In the genomic region with DNA sequence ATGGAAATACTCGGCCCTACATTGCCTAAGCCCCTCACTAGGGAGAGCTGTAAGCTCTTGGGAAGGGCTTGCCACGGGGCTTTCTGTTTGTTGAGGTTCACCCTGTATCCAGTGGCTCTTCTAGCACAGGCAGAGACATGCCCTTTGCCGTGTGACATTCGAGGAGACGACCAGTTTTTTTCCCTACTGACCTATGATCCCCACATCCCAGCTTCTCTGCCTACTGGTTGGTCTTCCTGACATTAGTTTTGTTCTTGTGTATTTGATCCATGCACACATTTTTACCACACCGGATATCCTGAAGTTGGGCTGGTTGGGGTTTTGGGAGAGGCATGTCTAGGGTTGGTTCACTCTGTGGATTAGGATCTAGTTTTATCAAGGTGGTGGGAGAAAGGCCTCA, we compare ENCODE assay signal across 24 cellular contexts.
DNase-seq lines count a peak whose midpoint lies in the region; FAIRE-seq and TF ChIP-seq lines count a peak whose summit lies in the region.
"Had no signal": no experiment of that assay in that cellular context is flagged by ENCODE, and none has a peak within 500 bp of the region (broad histone marks: within the 10 kb centered on the region; RNA-seq: fewer than 3 reads in every experiment).

No MANE protein-coding gene starts in this region.

- no peaks in the 10 kb centered on the region for H3K27me3 ChIP-seq in OCI-LY1 (ENCODE audit: insufficient read depth, low read length)
- no peaks in the 10 kb centered on the region for H3K27me3 ChIP-seq in H1 (replicated peaks in 1 of 4; ENCODE audit: control insufficient read depth in 3 of 4, extremely low read depth in 1 of 4, insufficient read depth in 3 of 4, low read length in 3 of 4)
- peaks cover 3% of the 10 kb centered on the region for H3K27me3 ChIP-seq in WERI-Rb-1 (ENCODE audit: insufficient read depth, low read depth, severe bottlenecking)

- H2BK12ac ChIP-seq in H1 (ENCODE audit: low read depth, low read length), result no peak overlapping the region

- H3K27ac Mint-ChIP-seq in nephron progenitor cell, result peak overlapping the region; percentile 71
- H3K27ac Mint-ChIP-seq in type B pancreatic cell, result peak overlapping the region; percentile 18
- H3K27ac Mint-ChIP-seq: B cell; CD8-positive, alpha-beta T cell had no signal

- no peak overlapping the region for H3K56ac ChIP-seq in H1 (replicated peaks; ENCODE audit: insufficient read length, low read depth, low read length)

- H3K27ac ChIP-seq in OCI-LY1 (ENCODE audit: low read depth, low read length, poor library complexity, severe bottlenecking) (peak overlapping the region; percentile 63), H1 (ENCODE audit: low read depth, low read length) (no peak overlapping the region), WERI-Rb-1 (no peak overlapping the region)
- H3K27ac ChIP-seq: C4-2B, HL-60, PC-9 had no signal

- peaks cover 64% of the 10 kb centered on the region for H3K4me1 ChIP-seq in OCI-LY1 (ENCODE audit: insufficient read depth, low read length, severe bottlenecking)
- H3K4me1 ChIP-seq in H1 (replicated peaks in 1 of 4; ENCODE audit: control insufficient read depth in 3 of 4, insufficient read depth in 4 of 4, low read length in 3 of 4), result peaks cover 0 to 16% (median 11%) of the 10 kb centered on the region in 4 experiments; a peak in 5 of 7 replicates

- H3K9me3 ChIP-seq in OCI-LY1 (ENCODE audit: low read length) (no peaks in the 10 kb centered on the region), H1 (ENCODE audit: insufficient read depth in 2 of 2, low read depth in 1 of 2, low read length in 1 of 2) (no peaks in the 10 kb centered on the region), WERI-Rb-1 (ENCODE audit: severe bottlenecking) (no peaks in the 10 kb centered on the region)
- H3K9me3 ChIP-seq: Caco-2 had no signal

- no peak overlapping the region for H4K91ac ChIP-seq in H1 (replicated peaks; ENCODE audit: insufficient read length, low read length)

- peak overlapping the region; percentile 51 for H2BK120ac ChIP-seq in H1 (replicated peaks; ENCODE audit: low read depth, low read length)

- H4K8ac ChIP-seq in H1 (ENCODE audit: extremely low read depth, insufficient read depth, low read length), result no peak overlapping the region

- H2AFZ ChIP-seq in OCI-LY1 (ENCODE audit: low read length) (no peak overlapping the region), H1 (ENCODE audit: low read length) (no peak overlapping the region)
- H2AFZ ChIP-seq: PC-9 had no signal

- no peak overlapping the region for H3K14ac ChIP-seq in H1 (ENCODE audit: insufficient read length)

- no peaks in the 10 kb centered on the region for H3F3A ChIP-seq in OCI-LY1 (ENCODE audit: insufficient read depth, low read length)

- no peak for TF ChIP-seq CTCF in OCI-LY1 (IDR thresholded peaks at IDR 0.05; ENCODE audit: low read length)
- TF ChIP-seq CTCF in H1 (IDR thresholded peaks at IDR 0.05; ENCODE audit: control extremely low read depth in 1 of 3, insufficient read depth in 1 of 3, low read depth in 1 of 3, low read length in 3 of 3), result peak in 1 of 3 experiments; percentile 16; a peak in 1 of 4 replicates
- TF ChIP-seq CTCF in nephron progenitor cell (IDR thresholded peaks at IDR 0.05), result no peak
- TF ChIP-seq CTCF in type B pancreatic cell (conservative IDR thresholded peaks at IDR 0.05), result no peak
- TF ChIP-seq CTCF in WERI-Rb-1 (IDR thresholded peaks at IDR 0.05; ENCODE audit: low read depth, low read length), result no peak

- H3K36me3 ChIP-seq in OCI-LY1 (ENCODE audit: insufficient read depth, low read length) (no peaks in the 10 kb centered on the region), H1 (ENCODE audit: control insufficient read depth in 2 of 4, insufficient read depth in 4 of 4, low read length in 3 of 4) (no peaks in the 10 kb centered on the region), WERI-Rb-1 (no peaks in the 10 kb centered on the region)

- no peak overlapping the region for H2AK5ac ChIP-seq in H1 (ENCODE audit: low read depth, low read length)

- H3K27me3 Mint-ChIP-seq in nephron progenitor cell (ENCODE audit: low read depth, poor library complexity) (peaks cover 3% of the 10 kb centered on the region), type B pancreatic cell (no peaks in the 10 kb centered on the region)

- H3K4me3 Mint-ChIP-seq in nephron progenitor cell (no peak overlapping the region), type B pancreatic cell (no peak overlapping the region)
- H3K4me3 Mint-ChIP-seq: B cell; CD8-positive, alpha-beta T cell had no signal

- H3K9me3 Mint-ChIP-seq in nephron progenitor cell, result no peaks in the 10 kb centered on the region
- peaks cover 4% of the 10 kb centered on the region for H3K9me3 Mint-ChIP-seq in type B pancreatic cell
- H3K9me3 Mint-ChIP-seq: CD8-positive, alpha-beta T cell had no signal

- H3K4me3 ChIP-seq in OCI-LY1 (ENCODE audit: low read depth, low read length, poor library complexity, severe bottlenecking) (no peak overlapping the region), H1 (ENCODE audit: extremely low read depth in 1 of 4, insufficient read depth in 2 of 4, low read depth in 3 of 4, low read length in 4 of 4) (no peak overlapping the region), WERI-Rb-1 (ENCODE audit: low read depth, low read length) (no peak overlapping the region)
- H3K4me3 ChIP-seq: GM12878, PC-9 had no signal

- H3K4me1 Mint-ChIP-seq in nephron progenitor cell (peaks cover 21% of the 10 kb centered on the region), type B pancreatic cell (ENCODE audit: unreplicated experiment) (peaks cover 23% of the 10 kb centered on the region)
- H3K4me1 Mint-ChIP-seq: B cell had no signal

- H3K36me3 Mint-ChIP-seq in nephron progenitor cell (ENCODE audit: low read depth) (no peaks in the 10 kb centered on the region), type B pancreatic cell (no peaks in the 10 kb centered on the region)
- H3K36me3 Mint-ChIP-seq: CD8-positive, alpha-beta T cell had no signal

- TF ChIP-seq POLR2A in H1 (IDR thresholded peaks at IDR 0.05; ENCODE audit: control extremely low read depth in 1 of 2, low read depth in 2 of 2, low read length in 2 of 2), result no peak

- H3K9ac ChIP-seq in OCI-LY1 (ENCODE audit: low read length), result no peak overlapping the region
- H3K9ac ChIP-seq in H1 (replicated peaks in 1 of 4; ENCODE audit: extremely low read depth in 1 of 4, low read depth in 3 of 4, low read length in 3 of 4), result no peak overlapping the region

- no peak for DNase-seq in H1 (ENCODE audit: low read depth in 1 of 2, low spot score in 2 of 2)
- no peak for DNase-seq in nephron progenitor cell
- no peak for DNase-seq in type B pancreatic cell (ENCODE audit: extremely low spot score, unreplicated experiment)
- DNase-seq in GDM1 (lab: John Stamatoyannopoulos, UW), result no peak
- DNase-seq in WERI-Rb-1, result no peak
- no peak for DNase-seq in activated CD8-positive, alpha-beta memory T cell treated with anti-CD3 and anti-CD28 coated beads for 24 hours
- DNase-seq in NCI-H524 treated with DMSO at 0.1 percent for 48 hours (lab: John Stamatoyannopoulos, UW), result no peak
- DNase-seq: Caco-2; CD8-positive, alpha-beta T cell; NCI-H1105; NCI-H146; NCI-H1930; NCI-H446; NCI-H82; NK-92 treated with Interleukin-12 subunit alpha and Interleukin-12 subunit beta, amount 100 ng/mL, for 24 hours; PC-9; Right ventricle myocardium superior; RPMI8226 had no signal

- CTCF ChIA-PET in H1 (lab: Charles Lee; ENCODE audit: partially characterized antibody), result interaction anchor here (1.0 to 4.4 kb wide), 9 partner anchors 9 to 467 kb away, joined by 3 to 21 read pairs (median 4); no protein-coding TSS in a partner anchor

- no peak overlapping the region for H2BK15ac ChIP-seq in H1 (ENCODE audit: low read length)

- 81% methylated on average over 6 of the region's 6 CpGs; no CpG with 5 or more reads in 1 of the 2 experiments for WGBS in H1 (ENCODE audit: extremely low coverage in 1 of 2, insufficient coverage in 1 of 2, insufficient read length in 1 of 2, insufficient replicate concordance in 2 of 2, low coverage in 1 of 2, low lambda C conversion rate in 2 of 2, missing lambda C conversion rate in 1 of 2), 2 experiments

- H3K4me2 ChIP-seq in OCI-LY1 (ENCODE audit: low read length) (no peak overlapping the region), H1 (ENCODE audit: insufficient read depth in 1 of 2, low read depth in 2 of 2, low read length in 2 of 2) (no peak overlapping the region)

- no peak for FAIRE-seq in H1 (lab: Jason Lieb, UNC)
- FAIRE-seq: G401.6, GM12878 had no signal

- H4K5ac ChIP-seq in H1 (ENCODE audit: insufficient read length, low read depth, low read length), result no peak overlapping the region

- no peaks in the 10 kb centered on the region for H4K20me1 ChIP-seq in OCI-LY1 (ENCODE audit: insufficient read depth, low read length)
- H4K20me1 ChIP-seq in H1 (replicated peaks in 1 of 2; ENCODE audit: control insufficient read depth in 1 of 2, insufficient read depth in 2 of 2, low read length in 2 of 2), result no peaks in the 10 kb centered on the region

- H3K23me2 ChIP-seq in H1 (ENCODE audit: low read depth, low read length), result no peaks in the 10 kb centered on the region

- no peak overlapping the region for H3K18ac ChIP-seq in H1 (ENCODE audit: extremely low read depth, low read length)

- H3K79me2 ChIP-seq in OCI-LY1 (ENCODE audit: insufficient read depth, low read length) (no peaks in the 10 kb centered on the region), H1 (ENCODE audit: control insufficient read depth in 1 of 2, insufficient read depth in 2 of 2, low read length in 2 of 2) (no peaks in the 10 kb centered on the region)

- no peaks in the 10 kb centered on the region for H3K79me1 ChIP-seq in H1 (ENCODE audit: low read depth, low read length)

- TF ChIP-seq RAD21 in H1 (IDR thresholded peaks at IDR 0.05 in 1 of 2, conservative IDR thresholded peaks at IDR 0.05 in 1 of 2; ENCODE audit: low read depth in 2 of 2, low read length in 2 of 2), result peak; percentile 13 to 47; a peak in 3 of 4 replicates

- H3K23ac ChIP-seq in H1 (ENCODE audit: insufficient read length), result no peak overlapping the region

- POLR2A ChIA-PET in H1 (lab: Charles Lee; ENCODE audit: partially characterized antibody), result interaction anchor here (0.9 kb wide), 1 partner anchor 113 kb away, joined by 3 read pairs; the partner anchor contains the start of gene RPL31

- TF ChIP-seq EP300 in H1 (IDR thresholded peaks at IDR 0.05; ENCODE audit: borderline replicate concordance in 1 of 2, low read depth in 2 of 2, low read length in 2 of 2), result no peak

- H3K4ac ChIP-seq in H1 (replicated peaks; ENCODE audit: insufficient read length, low read depth, low read length), result no peak overlapping the region

- H2BK5ac ChIP-seq in H1 (ENCODE audit: low read depth, low read length), result no peak overlapping the region

- no peak overlapping the region for H2BK20ac ChIP-seq in H1 (ENCODE audit: low read length)

- no peaks in the 10 kb centered on the region for H3K9me2 ChIP-seq in OCI-LY1 (ENCODE audit: low read depth, low read length)

TF ChIP-seq in H1, 55 proteins besides CTCF, POLR2A, EP300 and RAD21 (continues in another document):
- TF ChIP-seq CHD2 (IDR thresholded peaks at IDR 0.05; ENCODE audit: low read length), result no peak
